Comparison of ENCODE assay signal across 15 cellular contexts in genomic region chr2:54321062-54321461, GRCh38.
"Had no signal": no experiment of that assay in that cellular context is flagged by ENCODE, and none has a peak within 500 bp of the region (broad histone marks: within the 10 kb centered on the region; RNA-seq: fewer than 3 reads in every experiment).

No MANE protein-coding gene starts in this region.

- ATAC-seq: effector memory CD8-positive, alpha-beta T cell had no signal

- H3K36me3 ChIP-seq: brain microvascular endothelial cell, tibial artery had no signal

- H3K4me3 ChIP-seq: lung, tibial artery had no signal

- H3K27ac ChIP-seq: brain microvascular endothelial cell, epithelial cell of prostate, tibial artery had no signal

- H3K4me1 ChIP-seq: tibial artery had no signal

- H3K27me3 ChIP-seq: brain microvascular endothelial cell, tibial artery had no signal

- DNase-seq: activated CD4-positive, alpha-beta T cell treated with anti-CD3 and anti-CD28 coated beads, Interleukin-2, amount 10 ng/mL, durations not matched to agents 7 days and 5 days; activated CD8-positive, alpha-beta memory T cell treated with anti-CD3 and anti-CD28 coated beads, Interleukin-2, amount 50 U/mL, for 48 hours; activated naive CD8-positive, alpha-beta T cell treated with anti-CD3 and anti-CD28 coated beads, Interleukin-2, amount 10 ng/mL, durations not matched to agents 7 days and 5 days; brain microvascular endothelial cell; cerebellar nuclear complex; dermis blood vessel endothelial cell; effector memory CD8-positive, alpha-beta T cell; head of caudate nucleus; midbrain; stimulated activated CD4-positive, alpha-beta T cell treated with anti-CD3 and anti-CD28 coated beads, Interleukin-15, amount 100 ng/mL, for 24 hours; stimulated activated CD4-positive, alpha-beta T cell treated with anti-CD3 and anti-CD28 coated beads, Interleukin-4, amount 100 ng/mL, for 1 hour; stimulated activated naive CD4-positive, alpha-beta T cell; tibial artery had no signal
